In genomic region chr2:111162718-111163331, GRCh38 we compare ENCODE assay signal across 11 cellular contexts. TPM values are rescaled to one million over a fixed set of nuclear protein-coding genes. Genes with fewer than 3 reads are reported as not detected.
DNase-seq lines count a peak whose midpoint lies in the region; ATAC-seq, FAIRE-seq and TF ChIP-seq lines count a peak whose summit lies in the region.
"Had no signal": no experiment of that assay in that cellular context is flagged by ENCODE, and none has a peak within 500 bp of the region (broad histone marks: within the 10 kb centered on the region; RNA-seq: fewer than 3 reads in every experiment).

No MANE protein-coding gene starts in this region.

- H3K4me3 Mint-ChIP-seq in WTC11: no peak overlapping the region
- H3K4me3 Mint-ChIP-seq: activated CD4-positive, alpha-beta T cell treated with anti-CD3 and anti-CD28 coated beads, Interleukin-2, amount 10 ng/mL, durations not matched to agents 24 days and 14 days had no signal

- TF ChIP-seq RAD21 in HepG2 (CRISPR knock-in tag; IDR thresholded peaks at IDR 0.05): no peak

- H3K27me3 ChIP-seq in HepG2 (ENCODE audit: control insufficient read depth in 1 of 2, insufficient read depth in 2 of 2, low read length in 2 of 2) (no peaks in the 10 kb centered on the region), tibial artery (no peaks in the 10 kb centered on the region)
- H3K27me3 ChIP-seq: BLaER1 treated with 17β-estradiol and CSF1 and Interleukin-3, amounts not matched to agents 10 nM and 100 nM had no signal

- H3K27ac ChIP-seq in HepG2 (ENCODE audit: extremely low read length, insufficient read depth, low read length): no peak overlapping the region
- H3K27ac ChIP-seq in tibial artery: no peak overlapping the region
- H3K27ac ChIP-seq: BLaER1 treated with 17β-estradiol and CSF1 and Interleukin-3, amounts not matched to agents 10 nM and 100 nM had no signal

- no peak for ATAC-seq in WTC11
- no peak for ATAC-seq in HepG2
- ATAC-seq: Panc1 had no signal

- peak; percentile 27 for DNase-seq in stimulated activated CD4-positive, alpha-beta T cell treated with anti-CD3 and anti-CD28 coated beads, Interleukin-15, amount 100 ng/mL, for 24 hours
- no peak for DNase-seq in stimulated activated CD4-positive, alpha-beta T cell treated with anti-CD3 and anti-CD28 coated beads, Interleukin-2, amount 100 ng/mL, for 24 hours
- no peak for DNase-seq in WTC11 (ENCODE audit: low spot score)
- DNase-seq in HepG2 (ENCODE audit: low spot score): peak; percentile 33
- DNase-seq in tibial artery: no peak
- no peak for DNase-seq in SW480 (ENCODE audit: low spot score)
- DNase-seq in HPDE6-E6E7 (ENCODE audit: extremely low spot score): no peak
- DNase-seq in SKM-1 treated with dmso at 0.1 percent for 144 hours (lab: John Stamatoyannopoulos, UW; ENCODE audit: unreplicated experiment): no peak
- DNase-seq: activated CD4-positive, alpha-beta T cell treated with anti-CD3 and anti-CD28 coated beads, Interleukin-2, amount 10 ng/mL, durations not matched to agents 24 days and 14 days had no signal

- no peak overlapping the region for H3K4me3 ChIP-seq in HepG2 (replicated peaks in 1 of 3; ENCODE audit: insufficient read depth in 1 of 3, low read depth in 2 of 3, low read length in 3 of 3)
- no peak overlapping the region for H3K4me3 ChIP-seq in tibial artery
- H3K4me3 ChIP-seq: BLaER1 treated with 17β-estradiol and CSF1 and Interleukin-3, amounts not matched to agents 10 nM and 100 nM had no signal

- H3K9ac ChIP-seq in HepG2 (ENCODE audit: insufficient read depth, low read depth, low read length): no peak overlapping the region
- H3K9ac ChIP-seq: BLaER1 treated with 17β-estradiol and CSF1 and Interleukin-3, amounts not matched to agents 10 nM and 100 nM had no signal

- no peak overlapping the region for H2AFZ ChIP-seq in HepG2 (ENCODE audit: low read length)

- H3K36me3 Mint-ChIP-seq in WTC11: peaks cover 23% of the 10 kb centered on the region

- H3K36me3 ChIP-seq in HepG2 (replicated peaks in 1 of 2; ENCODE audit: control insufficient read depth in 1 of 2, insufficient read depth in 2 of 2, low read length in 2 of 2) (peaks cover 27 to 80% of the 10 kb centered on the region in 2 experiments), tibial artery (peaks cover 0 to 38% (median 8%) of the 10 kb centered on the region in 3 donors)

- FAIRE-seq in HepG2 (lab: Jason Lieb, UNC): no peak

- intact Hi-C loops in HepG2 (cut with micrococcal nuclease; ENCODE audit: unreplicated experiment) (no loop called here), tibial artery (cut with DNase I; ENCODE audit: low total_unique reads) (no loop called here)

- POLR2A ChIA-PET in WTC11 (lab: Charles Lee): no interaction called here
- POLR2A ChIA-PET in HepG2 (lab: Yijun Ruan, JAX): no interaction called here

- peaks cover 16% of the 10 kb centered on the region for H3K4me1 ChIP-seq in HepG2 (ENCODE audit: insufficient read depth, low read length)
- peaks cover 0 to 41% (median 32%) of the 10 kb centered on the region in 4 donors for H3K4me1 ChIP-seq in tibial artery

- BruUV-seq in HepG2 (replicated peaks; lab: Mats Ljungman, UMichigan): no TSS peak

- in situ Hi-C loops in HepG2 (cut with HindIII; ENCODE audit: extremely low pct_ligation_motif_present, low pct_unique_long_range_greater_than_20kb): no loop called here

- TF ChIP-seq EP300 in HepG2 (IDR thresholded peaks at IDR 0.05; ENCODE audit: low read depth in 2 of 2, low read length in 2 of 2): no peak
- no peak for TF ChIP-seq EP300 in HepG2 (CRISPR knock-in tag; IDR thresholded peaks at IDR 0.05; ENCODE audit: borderline replicate concordance)

- CTCF ChIA-PET in WTC11 (lab: Charles Lee) (interaction anchor here (1.0 to 1.7 kb wide), 2 partner anchors 8 to 42 kb away, joined by 3 to 4 read pairs; partner anchors contain the start of gene BCL2L11), HepG2 (lab: Yijun Ruan, JAX; ENCODE audit: low intra/inter-chr PET ratio, low total read pairs) (no interaction called here)

- no peaks in the 10 kb centered on the region for H3K27me3 Mint-ChIP-seq in WTC11 (ENCODE audit: low read depth)
- H3K27me3 Mint-ChIP-seq: activated CD4-positive, alpha-beta T cell treated with anti-CD3 and anti-CD28 coated beads, Interleukin-2, amount 10 ng/mL, durations not matched to agents 24 days and 14 days had no signal

- H3K9me3 ChIP-seq in HepG2 (ENCODE audit: low read length) (no peaks in the 10 kb centered on the region), tibial artery (no peaks in the 10 kb centered on the region)
- H3K9me3 ChIP-seq: BLaER1 treated with 17β-estradiol and CSF1 and Interleukin-3, amounts not matched to agents 10 nM and 100 nM had no signal

- no peaks in the 10 kb centered on the region for H3K9me3 Mint-ChIP-seq in WTC11
- H3K9me3 Mint-ChIP-seq: activated CD4-positive, alpha-beta T cell treated with anti-CD3 and anti-CD28 coated beads, Interleukin-2, amount 10 ng/mL, durations not matched to agents 24 days and 14 days had no signal

- no peaks in the 10 kb centered on the region for H4K20me1 ChIP-seq in HepG2 (ENCODE audit: insufficient read depth, low read length)

- peaks cover 41% of the 10 kb centered on the region for H3K4me1 Mint-ChIP-seq in WTC11

- H3K4me2 ChIP-seq in HepG2 (ENCODE audit: low read depth, low read length): no peak overlapping the region

- WGBS in HepG2 (ENCODE audit: low lambda C conversion rate): 88% methylated on average over 12 of the region's 12 CpGs

- no peak for TF ChIP-seq CTCF in WTC11 (IDR thresholded peaks at IDR 0.05)
- no peak for TF ChIP-seq CTCF in HepG2 (CRISPR knock-in tag; IDR thresholded peaks at IDR 0.05)
- TF ChIP-seq CTCF in tibial artery (IDR thresholded peaks at IDR 0.05): no peak

- peaks cover 12% of the 10 kb centered on the region for H3K79me2 ChIP-seq in HepG2 (ENCODE audit: insufficient read depth, low read length)

- TF ChIP-seq POLR2A in HepG2 (IDR thresholded peaks at IDR 0.05; ENCODE audit: insufficient read depth in 1 of 2, low read depth in 2 of 2, low read length in 2 of 2): no peak

- H3K27ac Mint-ChIP-seq in WTC11: peak overlapping the region; percentile 43
- H3K27ac Mint-ChIP-seq: activated CD4-positive, alpha-beta T cell treated with anti-CD3 and anti-CD28 coated beads, Interleukin-2, amount 10 ng/mL, durations not matched to agents 24 days and 14 days had no signal

TF ChIP-seq in WTC11, 78 proteins besides CTCF, POLR2A, EP300 and RAD21 (continues in another document):
- TF ChIP-seq SMAD4 (CRISPR knock-in tag; IDR thresholded peaks at IDR 0.05): no peak

TF ChIP-seq in HepG2, 621 proteins besides CTCF, POLR2A, EP300 and RAD21 (continues in another document):
- TF ChIP-seq MBNL3 (CRISPR knock-in tag; conservative IDR thresholded peaks at IDR 0.05) (no peak), HIVEP1 (CRISPR knock-in tag; IDR thresholded peaks at IDR 0.05) (no peak), TRAFD1 (CRISPR knock-in tag; IDR thresholded peaks at IDR 0.05; ENCODE audit: borderline replicate concordance) (no peak), GFI1 (CRISPR knock-in tag; IDR thresholded peaks at IDR 0.05; ENCODE audit: borderline replicate concordance) (peak; percentile 85), ZNF7 (CRISPR knock-in tag; IDR thresholded peaks at IDR 0.05) (no peak)

RNA-seq across cellular contexts. Expression of gene BCL2L11, which starts 42.1 kb away (rescaled TPM):
- total RNA-seq in WTC11 (2021): 19.3 to 20.8 TPM (median 20.7 TPM) in 3 replicates
- 9.7 and 9.9 TPM in 2 replicates for total RNA-seq in HepG2 (2016; rRNA removed; fragmentation: Illumina TruSeq; extraction: Trizol)
- 1.5 and 4.5 TPM in 2 replicates for total RNA-seq in HepG2 (2016; cell fraction: cytosol; rRNA removed; fragmentation: Illumina TruSeq; extraction: Trizol; ENCODE audit: low read depth)
- total RNA-seq in HepG2 (2016; cell fraction: insoluble cytoplasmic fraction; rRNA removed; fragmentation: Illumina TruSeq; extraction: Trizol): 6.4 and 9.7 TPM in 2 replicates
- 6.9 and 7.6 TPM in 2 replicates for total RNA-seq in HepG2 (2016; cell fraction: membrane; rRNA removed; fragmentation: Illumina TruSeq; extraction: Trizol)
- total RNA-seq in HepG2 (2016; cell fraction: nucleus; rRNA removed; fragmentation: Illumina TruSeq; extraction: Trizol): 22.7 and 24.2 TPM in 2 replicates
- polyA plus RNA-seq in HepG2 (2011; rRNA removed): 6.1 and 6.4 TPM in 2 replicates
- 3.7 and 5.7 TPM in 2 replicates for polyA plus RNA-seq in HepG2 (2011; cell fraction: cytosol; rRNA removed)
- polyA plus RNA-seq in HepG2 (2011; cell fraction: nucleus; rRNA removed): 9.5 and 16.1 TPM in 2 replicates
- 11.6 and 12.0 TPM in 2 replicates for polyA plus RNA-seq in HepG2 (2012)
- 1.6 and 2.1 TPM in 2 replicates for polyA plus RNA-seq in HepG2 (2016; cell fraction: cytosol; fragmentation: Illumina TruSeq; extraction: Trizol; ENCODE audit: low read depth)
- 9.9 and 10.8 TPM in 2 replicates for polyA plus RNA-seq in HepG2 (2016; cell fraction: insoluble cytoplasmic fraction; fragmentation: Illumina TruSeq; extraction: Trizol; ENCODE audit: low read depth)
- 3.1 and 3.8 TPM in 2 replicates for polyA plus RNA-seq in HepG2 (2016; cell fraction: membrane; fragmentation: Illumina TruSeq; extraction: Trizol; ENCODE audit: low read depth)
- 22.4 and 23.3 TPM in 2 replicates for polyA plus RNA-seq in HepG2 (2016; cell fraction: nucleus; fragmentation: Illumina TruSeq; extraction: Trizol; ENCODE audit: insufficient read depth, low read depth)
- polyA minus RNA-seq in HepG2 (2011; rRNA and poly(A)+ RNA removed; ENCODE audit: low replicate concordance): 7.4 and 11.0 TPM in 2 replicates
- 6.5 and 6.6 TPM in 2 replicates for polyA minus RNA-seq in HepG2 (2011; cell fraction: cytosol; rRNA and poly(A)+ RNA removed)
- 24.2 and 24.5 TPM in 2 replicates for polyA minus RNA-seq in HepG2 (2011; cell fraction: nucleus; rRNA and poly(A)+ RNA removed)

Comparison
In these comparisons a context has a peak if more than half of its experiments do, and no peak if none do; other contexts are left out.
1. DNase-seq: peak in stimulated activated CD4-positive, alpha-beta T cell treated with anti-CD3 and anti-CD28 coated beads, Interleukin-15, amount 100 ng/mL, for 24 hours (single experiment) and HepG2 (single experiment); none in stimulated activated CD4-positive, alpha-beta T cell treated with anti-CD3 and anti-CD28 coated beads, Interleukin-2, amount 100 ng/mL, for 24 hours (0 of 2), WTC11 (single experiment), tibial artery (0 of 2), SW480 (single experiment), HPDE6-E6E7 (single experiment) and SKM-1 treated with dmso at 0.1 percent for 144 hours (single experiment).